ENCODE assay signal across 12 cellular contexts in genomic region chr11:58928082-58928574, GRCh38. TPM values are rescaled to one million over a fixed set of nuclear protein-coding genes. Genes with fewer than 3 reads are reported as not detected.
DNase-seq lines count a peak whose midpoint lies in the region; ATAC-seq and TF ChIP-seq lines count a peak whose summit lies in the region.
"Had no signal": no experiment of that assay in that cellular context is flagged by ENCODE, and none has a peak within 500 bp of the region (broad histone marks: within the 10 kb centered on the region; RNA-seq: fewer than 3 reads in every experiment).

No MANE protein-coding gene starts in this region.

- H2AFZ ChIP-seq in GM23248 = no peak overlapping the region

- in situ Hi-C loops in GM23248 (cut with MboI) = no loop called here

- POLR2A ChIA-PET in activated B cell treated with CpG ODN at 0.5 μM for 24 hours (lab: Charles Lee) = interaction anchor here (0.7 kb wide), 1 partner anchor 189 kb away, joined by 3 read pairs; no protein-coding TSS in a partner anchor

- peaks cover 22% of the 10 kb centered on the region for H3K4me1 ChIP-seq in GM23248 (ENCODE audit: insufficient read depth)
- peaks cover 38% of the 10 kb centered on the region for H3K4me1 ChIP-seq in iPS-18a (ENCODE audit: control insufficient read depth, low read depth, low read length)

- no peaks in the 10 kb centered on the region for H3K9me3 ChIP-seq in GM23248 (ENCODE audit: low read depth)
- H3K9me3 ChIP-seq in iPS-18a (ENCODE audit: control insufficient read depth, low read depth, low read length) = no peaks in the 10 kb centered on the region

- H3K9me2 ChIP-seq in GM23248 (ENCODE audit: insufficient read depth) = no peaks in the 10 kb centered on the region

- CTCF ChIA-PET in activated B cell treated with CpG ODN at 0.5 μM for 24 hours (lab: Charles Lee) = interaction anchor here (1.6 kb wide), 1 partner anchor 130 kb away, joined by 9 read pairs; no protein-coding TSS in a partner anchor

- intact Hi-C loops in activated B cell treated with CpG ODN at 0.5 μM for 24 hours (cut with micrococcal nuclease) = loop anchor here (10.0 kb wide), 1 partner anchor 253 kb away; no protein-coding TSS in a partner anchor

- H3K27me3 ChIP-seq in GM23248 (replicated peaks; ENCODE audit: insufficient read depth) = no peaks in the 10 kb centered on the region
- H3K27me3 ChIP-seq in iPS-18a (ENCODE audit: control insufficient read depth, insufficient read depth, low read length) = no peaks in the 10 kb centered on the region

- no peak overlapping the region for H3K9ac ChIP-seq in GM23248
- H3K9ac ChIP-seq in iPS-18a (ENCODE audit: low read length) = peak overlapping the region; percentile 69

- H3K36me3 Mint-ChIP-seq in activated B cell treated with CpG ODN at 0.5 μM for 24 hours (ENCODE audit: low read depth) = no peaks in the 10 kb centered on the region
- H3K36me3 Mint-ChIP-seq: memory B cell; stimulated activated effector memory CD8-positive, alpha-beta T cell treated with anti-CD3 and anti-CD28 coated beads, Interleukin-12 subunit alpha, Interleukin-12 subunit beta, amount 100 ng/mL, for 72 hours had no signal

- no peak overlapping the region for H3K27ac Mint-ChIP-seq in activated B cell treated with CpG ODN at 0.5 μM for 24 hours
- H3K27ac Mint-ChIP-seq: memory B cell; stimulated activated effector memory CD8-positive, alpha-beta T cell treated with anti-CD3 and anti-CD28 coated beads, Interleukin-12 subunit alpha, Interleukin-12 subunit beta, amount 100 ng/mL, for 72 hours had no signal

- no peaks in the 10 kb centered on the region for H3K9me3 Mint-ChIP-seq in activated B cell treated with CpG ODN at 0.5 μM for 24 hours
- H3K9me3 Mint-ChIP-seq: memory B cell; stimulated activated effector memory CD8-positive, alpha-beta T cell treated with anti-CD3 and anti-CD28 coated beads, Interleukin-12 subunit alpha, Interleukin-12 subunit beta, amount 100 ng/mL, for 72 hours had no signal

- H4K20me1 ChIP-seq in GM23248 (ENCODE audit: insufficient read depth) = no peaks in the 10 kb centered on the region

- H3K79me2 ChIP-seq in GM23248 (ENCODE audit: insufficient read depth) = no peaks in the 10 kb centered on the region

- peak; percentile 39 for DNase-seq in GM23248
- no peak for DNase-seq in activated B cell treated with CpG ODN at 0.5 μM for 24 hours
- DNase-seq in renal cortical epithelial cell (ENCODE audit: low read depth) = peak; percentile 96
- no peak for DNase-seq in ureter (ENCODE audit: low spot score)
- no peak for DNase-seq in stimulated activated CD4-positive, alpha-beta T cell treated with anti-CD3 and anti-CD28 coated beads, Interleukin-4, amount 100 ng/mL, for 1 hour
- no peak for DNase-seq in NCI-H128 (lab: John Stamatoyannopoulos, UW; ENCODE audit: unreplicated experiment)
- DNase-seq: T-helper 1 cell had no signal

- peak overlapping the region; percentile 10 for H3K4me2 ChIP-seq in GM23248 (ENCODE audit: unreplicated experiment)

- peaks cover 12% of the 10 kb centered on the region for H3K27me3 Mint-ChIP-seq in activated B cell treated with CpG ODN at 0.5 μM for 24 hours

- WGBS in GM23248 (ENCODE audit: low coverage in 1 of 2, low lambda C conversion rate in 2 of 2, missing lambda C conversion rate in 2 of 2), 2 experiments = 5 to 8% methylated on average over 6 of the region's 6 CpGs

- TF ChIP-seq CTCF in activated B cell treated with CpG ODN at 0.5 μM for 24 hours (IDR thresholded peaks at IDR 0.05) = no peak

- peaks cover 9% of the 10 kb centered on the region; the same call in 1 of the 2 replicates for H3F3A ChIP-seq in GM23248 (ENCODE audit: insufficient read depth)

- H3K4me3 ChIP-seq in GM23248 = no peak overlapping the region
- H3K4me3 ChIP-seq in iPS-18a (ENCODE audit: low read length) = peak overlapping the region; percentile 60

- H3K4me1 Mint-ChIP-seq in activated B cell treated with CpG ODN at 0.5 μM for 24 hours = peaks cover 23% of the 10 kb centered on the region

- H3K27ac ChIP-seq in GM23248 (no peak overlapping the region), iPS-18a (ENCODE audit: low read length) (peak overlapping the region; percentile 43)

- H3K36me3 ChIP-seq in GM23248 (ENCODE audit: low read depth) (no peaks in the 10 kb centered on the region), iPS-18a (ENCODE audit: control insufficient read depth, low read depth, low read length) (no peaks in the 10 kb centered on the region)

- peak overlapping the region; percentile 53 for H3K4me3 Mint-ChIP-seq in activated B cell treated with CpG ODN at 0.5 μM for 24 hours
- H3K4me3 Mint-ChIP-seq: stimulated activated effector memory CD8-positive, alpha-beta T cell treated with anti-CD3 and anti-CD28 coated beads, Interleukin-12 subunit alpha, Interleukin-12 subunit beta, amount 100 ng/mL, for 72 hours had no signal

- ATAC-seq in activated B cell treated with CpG ODN at 0.5 μM for 24 hours (ENCODE audit: low read depth) (no peak), GM19328 (IDR thresholded peaks at IDR 0.05; ENCODE audit: unreplicated experiment) (no peak)
- ATAC-seq: stimulated activated effector memory CD8-positive, alpha-beta T cell treated with anti-CD3 and anti-CD28 coated beads, Interleukin-12 subunit alpha, Interleukin-12 subunit beta, amount 100 ng/mL, for 72 hours had no signal

RNA-seq across cellular contexts. Expression of gene GLYATL1, which starts 11.2 kb away (rescaled TPM):
- not detected in 2 replicates for total RNA-seq in GM23248 (2014; rRNA removed; shearing (Covaris generic))
- 0.22 and 0.54 TPM in 2 replicates for polyA plus RNA-seq in GM23248 (2016; fragmentation: Nextera tagmentation; extraction: Ambion mirVana)
- not detected in 2 replicates for total RNA-seq in activated B cell treated with CpG ODN at 0.5 μM for 24 hours
- total RNA-seq in renal cortical epithelial cell = 2.8 and 5.0 TPM in 2 replicates
- 2.4 TPM for total RNA-seq in ureter
- total RNA-seq: fibroblast of villous mesenchyme had no signal

Comparison
In these comparisons a context has a peak if more than half of its experiments do, and no peak if none do; other contexts are left out.
1. DNase-seq: peak in GM23248 (single experiment) and renal cortical epithelial cell (single experiment); none in activated B cell treated with CpG ODN at 0.5 μM for 24 hours (single experiment), ureter (single experiment), stimulated activated CD4-positive, alpha-beta T cell treated with anti-CD3 and anti-CD28 coated beads, Interleukin-4, amount 100 ng/mL, for 1 hour (single experiment) and NCI-H128 (single experiment).